19 cellular contexts compared by ENCODE assay signal in the genomic region with DNA sequence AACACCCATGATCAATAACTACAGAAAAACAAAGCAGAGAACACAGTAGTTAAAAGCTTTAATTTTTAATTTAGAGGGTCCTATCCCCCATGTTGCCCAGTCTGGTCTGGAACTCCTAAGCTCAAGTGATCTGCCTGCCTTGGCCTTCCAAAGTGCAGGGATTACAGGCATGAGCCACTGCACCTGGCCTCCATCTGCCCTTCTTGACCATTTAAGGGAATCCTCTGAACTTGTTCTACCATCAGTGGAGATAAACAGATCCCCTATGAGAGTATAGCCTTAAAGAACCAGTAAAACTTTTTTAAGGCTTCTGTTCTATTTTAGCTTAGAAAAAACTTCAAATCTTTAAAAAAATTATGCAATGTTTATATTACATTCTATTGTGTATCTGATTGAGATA. TPM values are rescaled to one million over a fixed set of nuclear protein-coding genes. Genes with fewer than 3 reads are reported as not detected.
DNase-seq lines count a peak whose midpoint lies in the region; FAIRE-seq and TF ChIP-seq lines count a peak whose summit lies in the region.
"Had no signal": no experiment of that assay in that cellular context is flagged by ENCODE, and none has a peak within 500 bp of the region (broad histone marks: within the 10 kb centered on the region; RNA-seq: fewer than 3 reads in every experiment).

No MANE protein-coding gene starts in this region.

- H3T11ph ChIP-seq in H9 (ENCODE audit: low read length) = no peak overlapping the region

- H3K36me3 ChIP-seq in H1 (ENCODE audit: control insufficient read depth in 2 of 4, insufficient read depth in 4 of 4, low read length in 3 of 4) = no peaks in the 10 kb centered on the region

- H3K9me3 ChIP-seq in H9 (ENCODE audit: control insufficient read depth, low read depth, low read length) = no peaks in the 10 kb centered on the region
- no peaks in the 10 kb centered on the region for H3K9me3 ChIP-seq in H1 (ENCODE audit: insufficient read depth in 2 of 2, low read depth in 1 of 2, low read length in 1 of 2)
- H3K9me3 ChIP-seq: Caco-2 had no signal

- H4K8ac ChIP-seq in H9 (replicated peaks; ENCODE audit: insufficient read length, low read depth, low read length) (no peak overlapping the region), H1 (ENCODE audit: extremely low read depth, insufficient read depth, low read length) (no peak overlapping the region)

- no peaks in the 10 kb centered on the region for H4K20me1 ChIP-seq in H9 (ENCODE audit: control insufficient read depth, insufficient read depth, insufficient read length)
- no peaks in the 10 kb centered on the region for H4K20me1 ChIP-seq in H1 (replicated peaks in 1 of 2; ENCODE audit: control insufficient read depth in 1 of 2, insufficient read depth in 2 of 2, low read length in 2 of 2)

- no peak overlapping the region for H2BK12ac ChIP-seq in H9 (ENCODE audit: insufficient read length, low read depth, low read length)
- H2BK12ac ChIP-seq in H1 (ENCODE audit: low read depth, low read length) = no peak overlapping the region

- no peak for TF ChIP-seq CTCF in H9 (conservative IDR thresholded peaks at IDR 0.05)
- no peak for TF ChIP-seq CTCF in H1 (IDR thresholded peaks at IDR 0.05; ENCODE audit: control extremely low read depth in 1 of 3, insufficient read depth in 1 of 3, low read depth in 1 of 3, low read length in 3 of 3)

- CTCF ChIA-PET in H1 (lab: Charles Lee; ENCODE audit: partially characterized antibody) = interaction anchor here (0.6 to 1.2 kb wide), 3 partner anchors 7 to 56 kb away, joined by 3 read pairs; no protein-coding TSS in a partner anchor

- no peak overlapping the region for H3K4ac ChIP-seq in H9 (ENCODE audit: low read depth, low read length)
- no peak overlapping the region for H3K4ac ChIP-seq in H1 (replicated peaks; ENCODE audit: insufficient read length, low read depth, low read length)

- H3K23ac ChIP-seq in H9 (ENCODE audit: insufficient read length, low read depth, low read length) = no peak overlapping the region
- H3K23ac ChIP-seq in H1 (ENCODE audit: insufficient read length) = no peak overlapping the region

- no peak overlapping the region for H3K56ac ChIP-seq in H9 (ENCODE audit: insufficient read length, low read depth, low read length)
- H3K56ac ChIP-seq in H1 (replicated peaks; ENCODE audit: insufficient read length, low read depth, low read length) = no peak overlapping the region

- H3K79me1 ChIP-seq in H9 (ENCODE audit: insufficient read depth, low read depth, low read length, poor library complexity, severe bottlenecking) (no peaks in the 10 kb centered on the region), H1 (ENCODE audit: low read depth, low read length) (no peaks in the 10 kb centered on the region)

- no peak overlapping the region for H4K5ac ChIP-seq in H9 (ENCODE audit: insufficient read length, low read depth, low read length)
- no peak overlapping the region for H4K5ac ChIP-seq in H1 (ENCODE audit: insufficient read length, low read depth, low read length)

- peak overlapping the region; percentile 36 for H2BK120ac ChIP-seq in H9 (ENCODE audit: low read depth, low read length, poor library complexity, severe bottlenecking)
- H2BK120ac ChIP-seq in H1 (replicated peaks; ENCODE audit: low read depth, low read length) = no peak overlapping the region

- no peak overlapping the region for H2BK15ac ChIP-seq in H9 (ENCODE audit: low read depth, low read length)
- H2BK15ac ChIP-seq in H1 (ENCODE audit: low read length) = no peak overlapping the region

- 0 out of 2 replicates have a peak, but pooled peaks cover 3% of the 10 kb centered on the region for H3K27me3 Mint-ChIP-seq in H9 (ENCODE audit: low read depth)

- no peaks in the 10 kb centered on the region for H3K79me2 ChIP-seq in H9 (ENCODE audit: insufficient read depth, low read length)
- no peaks in the 10 kb centered on the region for H3K79me2 ChIP-seq in H1 (ENCODE audit: control insufficient read depth in 1 of 2, insufficient read depth in 2 of 2, low read length in 2 of 2)

- peak; percentile 56 for DNase-seq in DMS 273 (lab: John Stamatoyannopoulos, UW; ENCODE audit: unreplicated experiment)
- no peak for DNase-seq in DMS 273 treated with DMSO at 0.1 percent for 48 hours (lab: John Stamatoyannopoulos, UW)
- no peak for DNase-seq in H9
- peak; percentile 42 for DNase-seq in NCI-H524 treated with DMSO at 0.1 percent for 48 hours (lab: John Stamatoyannopoulos, UW)
- DNase-seq in H1 (ENCODE audit: low read depth in 1 of 2, low spot score in 2 of 2) = no peak
- DNase-seq in amygdala (lab: John Stamatoyannopoulos, UW) = no peak
- DNase-seq in NCI-H1694 treated with DMSO at 0.1 percent for 48 hours (lab: John Stamatoyannopoulos, UW) = no peak
- no peak for DNase-seq in occipital lobe (lab: John Stamatoyannopoulos, UW)
- DNase-seq: Caco-2; CD8-positive, alpha-beta memory T cell; DMS79 treated with DMSO at 0.1 percent for 48 hours; EL; GOT3; HCEC 1CT; HFFc6 had no signal

- H3K18ac ChIP-seq in H9 (ENCODE audit: insufficient read length, low read depth, low read length) (no peak overlapping the region), H1 (ENCODE audit: extremely low read depth, low read length) (no peak overlapping the region)

- H3K27ac ChIP-seq in H9 (ENCODE audit: insufficient read length, low read depth, low read length) = no peak overlapping the region
- H3K27ac ChIP-seq in H1 (ENCODE audit: low read depth, low read length) = no peak overlapping the region
- H3K27ac ChIP-seq: 22Rv1 had no signal

- no peak overlapping the region for H3K4me2 ChIP-seq in H9 (ENCODE audit: insufficient read depth, insufficient read length, low read length)
- no peak overlapping the region for H3K4me2 ChIP-seq in H1 (ENCODE audit: insufficient read depth in 1 of 2, low read depth in 2 of 2, low read length in 2 of 2)

- POLR2A ChIA-PET in H1 (lab: Charles Lee; ENCODE audit: partially characterized antibody) = no interaction called here

- H4K91ac ChIP-seq in H9 (ENCODE audit: insufficient read length, low read depth, low read length) = no peak overlapping the region
- no peak overlapping the region for H4K91ac ChIP-seq in H1 (replicated peaks; ENCODE audit: insufficient read length, low read length)

- H3K4me3 ChIP-seq in H1 (ENCODE audit: extremely low read depth in 1 of 4, insufficient read depth in 2 of 4, low read depth in 3 of 4, low read length in 4 of 4) = no peak overlapping the region

- H2AK5ac ChIP-seq in H9 (ENCODE audit: insufficient read length, low read length) (no peak overlapping the region), H1 (ENCODE audit: low read depth, low read length) (no peak overlapping the region)

- peaks cover 0 to 5% (median 0%) of the 10 kb centered on the region in 3 experiments; a peak in 2 of 7 replicates for H3K36me3 Mint-ChIP-seq in H9 (ENCODE audit: insufficient read depth in 1 of 3, low read depth in 3 of 3)
- H3K36me3 Mint-ChIP-seq: CD14-positive monocyte had no signal

- no peak overlapping the region for H3K27ac Mint-ChIP-seq in H9
- H3K27ac Mint-ChIP-seq: CD14-positive monocyte; CD8-positive, alpha-beta memory T cell; HFFc6 had no signal

- TF ChIP-seq RAD21 in H1 (IDR thresholded peaks at IDR 0.05 in 1 of 2, conservative IDR thresholded peaks at IDR 0.05 in 1 of 2; ENCODE audit: low read depth in 2 of 2, low read length in 2 of 2) = no peak

- H2AFZ ChIP-seq in H9 (ENCODE audit: low read length) (no peak overlapping the region), H1 (ENCODE audit: low read length) (no peak overlapping the region)

- TF ChIP-seq EP300 in H1 (IDR thresholded peaks at IDR 0.05; ENCODE audit: borderline replicate concordance in 1 of 2, low read depth in 2 of 2, low read length in 2 of 2) = no peak

- FAIRE-seq in H1 (lab: Jason Lieb, UNC) = no peak
- FAIRE-seq: G401.6, GM12891 had no signal

- H3K4me1 ChIP-seq in H9 (ENCODE audit: insufficient read depth, low read length) = no peaks in the 10 kb centered on the region
- no peaks in the 10 kb centered on the region for H3K4me1 ChIP-seq in H1 (replicated peaks in 1 of 4; ENCODE audit: control insufficient read depth in 3 of 4, insufficient read depth in 4 of 4, low read length in 3 of 4)
- H3K4me1 ChIP-seq: Caco-2 had no signal

- H3K4me1 Mint-ChIP-seq in H9 = no peaks in the 10 kb centered on the region
- H3K4me1 Mint-ChIP-seq: CD14-positive monocyte had no signal

- no peak overlapping the region for H2BK20ac ChIP-seq in H9 (ENCODE audit: low read depth, low read length, poor library complexity, severe bottlenecking)
- H2BK20ac ChIP-seq in H1 (ENCODE audit: low read length) = no peak overlapping the region

- no peak overlapping the region for H3K4me3 Mint-ChIP-seq in H9
- H3K4me3 Mint-ChIP-seq: CD14-positive monocyte; CD8-positive, alpha-beta memory T cell; HFFc6 had no signal

- H2BK5ac ChIP-seq in H9 (ENCODE audit: insufficient read length, low read length) (no peak overlapping the region), H1 (ENCODE audit: low read depth, low read length) (no peak overlapping the region)

- TF ChIP-seq POLR2A in H1 (IDR thresholded peaks at IDR 0.05; ENCODE audit: control extremely low read depth in 1 of 2, low read depth in 2 of 2, low read length in 2 of 2) = no peak

- H3K23me2 ChIP-seq in H9 (ENCODE audit: insufficient read length, low read depth, low read length, poor library complexity, severe bottlenecking) (no peaks in the 10 kb centered on the region), H1 (ENCODE audit: low read depth, low read length) (no peaks in the 10 kb centered on the region; the same call in 1 of the 2 replicates)

- H3K9ac ChIP-seq in H9 (ENCODE audit: extremely low read depth, insufficient read length, low read length) = no peak overlapping the region
- H3K9ac ChIP-seq in H1 (replicated peaks in 1 of 4; ENCODE audit: extremely low read depth in 1 of 4, low read depth in 3 of 4, low read length in 3 of 4) = no peak overlapping the region

- peaks cover 4 to 12% of the 10 kb centered on the region in 2 experiments; a peak in 4 of 5 replicates for H3K9me3 Mint-ChIP-seq in H9

- H3K14ac ChIP-seq in H9 (ENCODE audit: insufficient read depth, low read length) = no peak overlapping the region
- H3K14ac ChIP-seq in H1 (ENCODE audit: insufficient read length) = no peak overlapping the region

- H3K27me3 ChIP-seq in H9 (ENCODE audit: insufficient read depth, low read length) (no peaks in the 10 kb centered on the region), H1 (replicated peaks in 1 of 4; ENCODE audit: control insufficient read depth in 3 of 4, extremely low read depth in 1 of 4, insufficient read depth in 3 of 4, low read length in 3 of 4) (peaks cover 0 to 1% (median 0%) of the 10 kb centered on the region in 4 experiments; a peak in 1 of 7 replicates)

RNA-seq across cellular contexts. Expression of a gene that starts 13.5 kb away (rescaled TPM):
- total RNA-seq in H9 (2021) (326 and 334 TPM in 2 replicates), occipital lobe (55.1 TPM)
- 320 and 327 TPM in 2 replicates for total RNA-seq in H1 (2021; fragmentation: NEBNext Ultra II Directional; extraction: Animal tissue kit (Norgen Biotek cat#: 25700))
- polyA plus RNA-seq in H1 (2011; rRNA removed) = 500 and 856 TPM in 2 replicates
- polyA plus RNA-seq in H1 (2011; cell fraction: cytosol; rRNA removed) = 561 TPM
- polyA plus RNA-seq in H1 (2011; cell fraction: nucleus; rRNA removed) = 153 TPM
- 400 to 492 TPM (median 430 TPM) in 4 replicates for polyA plus RNA-seq in H1 (2012, experiment 1 of 2)
- 488 TPM for polyA plus RNA-seq in H1 (2012, experiment 2 of 2)
- polyA plus RNA-seq in H1 (2013, experiment 1 of 2) = 358 TPM
- 374 TPM for polyA plus RNA-seq in H1 (2013, experiment 2 of 2)
- 187 and 206 TPM in 2 replicates for polyA minus RNA-seq in H1 (2011; rRNA and poly(A)+ RNA removed)
- 113 TPM for polyA minus RNA-seq in H1 (2011; cell fraction: cytosol; rRNA and poly(A)+ RNA removed)
- 89.8 TPM for polyA minus RNA-seq in H1 (2011; cell fraction: nucleus; rRNA and poly(A)+ RNA removed)

RNA-seq across cellular contexts. Expression of a gene that starts 27.0 kb away (rescaled TPM):
- total RNA-seq in H9 (2021) (34.9 and 40.9 TPM in 2 replicates), occipital lobe (158 TPM)
- total RNA-seq in H1 (2021; fragmentation: NEBNext Ultra II Directional; extraction: Animal tissue kit (Norgen Biotek cat#: 25700)) = 43.1 and 46.5 TPM in 2 replicates
- polyA plus RNA-seq in H1 (2011; rRNA removed) = 17.5 and 31.2 TPM in 2 replicates
- polyA plus RNA-seq in H1 (2011; cell fraction: cytosol; rRNA removed) = 24.1 TPM
- polyA plus RNA-seq in H1 (2011; cell fraction: nucleus; rRNA removed) = 29.7 TPM
- 18.9 to 32.9 TPM (median 24.9 TPM) in 4 replicates for polyA plus RNA-seq in H1 (2012, experiment 1 of 2)
- 1.3 TPM for polyA plus RNA-seq in H1 (2012, experiment 2 of 2)
- 21.0 TPM for polyA plus RNA-seq in H1 (2013, experiment 1 of 2)
- polyA plus RNA-seq in H1 (2013, experiment 2 of 2) = 21.7 TPM
- polyA minus RNA-seq in H1 (2011; rRNA and poly(A)+ RNA removed) = 123 and 172 TPM in 2 replicates
- polyA minus RNA-seq in H1 (2011; cell fraction: cytosol; rRNA and poly(A)+ RNA removed) = 41.2 TPM
- polyA minus RNA-seq in H1 (2011; cell fraction: nucleus; rRNA and poly(A)+ RNA removed) = 149 TPM

Comparison
In these comparisons a context has a peak if more than half of its experiments do, and no peak if none do; other contexts are left out.
1. DNase-seq: peak in DMS 273 (single experiment) and NCI-H524 treated with DMSO at 0.1 percent for 48 hours (single experiment); none in DMS 273 treated with DMSO at 0.1 percent for 48 hours (single experiment), H9 (single experiment), H1 (0 of 2), amygdala (0 of 56), NCI-H1694 treated with DMSO at 0.1 percent for 48 hours (single experiment) and occipital lobe (single experiment).